ENCODE assay signal across 18 cellular contexts in the genomic region with DNA sequence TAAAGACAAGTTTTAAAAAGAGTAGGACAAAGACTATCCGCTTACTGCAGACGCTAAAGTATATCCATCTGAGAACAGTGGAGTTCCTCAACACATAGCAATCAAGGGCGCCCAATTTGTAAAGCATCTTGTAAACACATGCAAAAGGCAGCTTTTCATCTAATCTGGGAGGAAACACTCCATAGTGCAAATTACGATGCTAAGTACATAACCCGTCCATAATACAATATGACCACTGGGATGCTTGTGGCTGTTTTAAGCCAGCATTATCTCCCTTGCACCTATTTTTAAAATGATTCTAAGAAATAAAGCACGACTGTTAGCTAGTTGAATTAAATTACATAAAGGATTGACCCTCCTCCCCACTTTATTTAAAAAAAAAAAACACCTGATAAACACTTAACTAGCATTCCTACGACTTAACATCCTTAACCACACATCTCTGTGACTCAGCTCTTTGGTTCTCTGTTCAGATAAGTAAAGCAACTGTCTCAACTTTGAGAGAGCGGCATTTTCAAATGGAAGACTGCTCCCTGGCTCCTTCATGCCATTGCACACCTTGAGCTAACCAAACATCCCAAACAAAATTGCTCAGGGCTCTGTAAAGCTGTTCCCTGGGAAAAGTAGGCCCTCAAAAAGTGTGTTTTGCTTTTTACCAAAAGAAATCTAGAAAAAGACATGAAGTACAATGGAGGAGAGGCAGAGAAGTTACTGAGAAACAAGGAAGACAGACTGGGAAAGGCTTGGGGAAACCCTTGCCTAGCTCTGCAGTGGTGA. TPM values are rescaled to one million over a fixed set of nuclear protein-coding genes. Genes with fewer than 3 reads are reported as not detected.
DNase-seq lines count a peak whose midpoint lies in the region; ATAC-seq and TF ChIP-seq lines count a peak whose summit lies in the region.
"Had no signal": no experiment of that assay in that cellular context is flagged by ENCODE, and none has a peak within 500 bp of the region (broad histone marks: within the 10 kb centered on the region; RNA-seq: fewer than 3 reads in every experiment).

No MANE protein-coding gene starts in this region.

- H3K36me3 ChIP-seq in mesenchymal stem cell (ENCODE audit: control insufficient read depth in 1 of 2, insufficient read depth in 2 of 2, low read depth in 1 of 2, low read length in 2 of 2): no peaks in the 10 kb centered on the region
- H3K36me3 ChIP-seq: BLaER1 treated with 17β-estradiol and CSF1 and Interleukin-3, amounts not matched to agents 10 nM and 100 nM; uterus had no signal

- no peak overlapping the region for H3K4me3 ChIP-seq in cardiac fibroblast (replicated peaks in 1 of 2; ENCODE audit: low read depth in 2 of 2, low read length in 2 of 2)
- no peak overlapping the region for H3K4me3 ChIP-seq in mesenchymal stem cell (ENCODE audit: insufficient read depth in 1 of 2, low read depth in 1 of 2, low read length in 2 of 2)
- H3K4me3 ChIP-seq: BLaER1 treated with 17β-estradiol and CSF1 and Interleukin-3, amounts not matched to agents 10 nM and 100 nM; uterus had no signal

- no peak overlapping the region for H2BK12ac ChIP-seq in mesenchymal stem cell (ENCODE audit: low read length in 2 of 2)

- peaks cover 4% of the 10 kb centered on the region for H3K27me3 Mint-ChIP-seq in activated T-helper 2 cell treated with anti-CD3 and anti-CD28 coated beads, Interferon-gamma antibody, Interleukin-2, Interleukin-4, amounts not matched to agents 10 μg/mL and 5 μg/mL and 100 μg/mL, durations not matched to agents 14 hours and 24 hours and 36 hours (ENCODE audit: low read depth)
- H3K27me3 Mint-ChIP-seq: naive thymus-derived CD4-positive, alpha-beta T cell had no signal

- H3K36me3 Mint-ChIP-seq in activated T-helper 2 cell treated with anti-CD3 and anti-CD28 coated beads, Interferon-gamma antibody, Interleukin-2, Interleukin-4, amounts not matched to agents 10 μg/mL and 5 μg/mL and 100 μg/mL, durations not matched to agents 14 hours and 24 hours and 36 hours (ENCODE audit: low read depth): no peaks in the 10 kb centered on the region
- H3K36me3 Mint-ChIP-seq: stimulated activated effector memory CD8-positive, alpha-beta T cell treated with anti-CD3 and anti-CD28 coated beads, Interleukin-12 subunit alpha, Interleukin-12 subunit beta, amount 100 ng/mL, for 72 hours had no signal

- H3K9ac ChIP-seq in mesenchymal stem cell (ENCODE audit: low read length): no peak overlapping the region
- H3K9ac ChIP-seq: BLaER1 treated with 17β-estradiol and CSF1 and Interleukin-3, amounts not matched to agents 10 nM and 100 nM had no signal

- WGBS in mesenchymal stem cell: 53% methylated on average over 8 of the region's 8 CpGs

- no peaks in the 10 kb centered on the region for H3K4me1 Mint-ChIP-seq in activated T-helper 2 cell treated with anti-CD3 and anti-CD28 coated beads, Interferon-gamma antibody, Interleukin-2, Interleukin-4, amounts not matched to agents 10 μg/mL and 5 μg/mL and 100 μg/mL, durations not matched to agents 14 hours and 24 hours and 36 hours (ENCODE audit: low read depth)
- H3K4me1 Mint-ChIP-seq: stimulated activated effector memory CD8-positive, alpha-beta T cell treated with anti-CD3 and anti-CD28 coated beads, Interleukin-12 subunit alpha, Interleukin-12 subunit beta, amount 100 ng/mL, for 72 hours had no signal

- H3K4me2 ChIP-seq in mesenchymal stem cell (ENCODE audit: low read length, poor library complexity, severe bottlenecking): no peak overlapping the region
- H3K4me2 ChIP-seq: BLaER1 treated with 17β-estradiol and CSF1 and Interleukin-3, amounts not matched to agents 10 nM and 100 nM had no signal

- intact Hi-C loops in activated T-helper 2 cell treated with anti-CD3 and anti-CD28 coated beads, Interferon-gamma antibody, Interleukin-2, Interleukin-4, amounts not matched to agents 10 μg/mL and 5 μg/mL and 100 μg/mL, durations not matched to agents 14 hours and 24 hours and 36 hours (cut with micrococcal nuclease): no loop called here

- H3K4me3 Mint-ChIP-seq in activated T-helper 2 cell treated with anti-CD3 and anti-CD28 coated beads, Interferon-gamma antibody, Interleukin-2, Interleukin-4, amounts not matched to agents 10 μg/mL and 5 μg/mL and 100 μg/mL, durations not matched to agents 14 hours and 24 hours and 36 hours (ENCODE audit: low read depth): no peak overlapping the region
- H3K4me3 Mint-ChIP-seq: naive thymus-derived CD4-positive, alpha-beta T cell; stimulated activated effector memory CD8-positive, alpha-beta T cell treated with anti-CD3 and anti-CD28 coated beads, Interleukin-12 subunit alpha, Interleukin-12 subunit beta, amount 100 ng/mL, for 72 hours had no signal

- H3K79me1 ChIP-seq in mesenchymal stem cell (replicated peaks; ENCODE audit: low read length, poor library complexity, severe bottlenecking): no peaks in the 10 kb centered on the region

- no peak overlapping the region for H3K27ac Mint-ChIP-seq in activated T-helper 2 cell treated with anti-CD3 and anti-CD28 coated beads, Interferon-gamma antibody, Interleukin-2, Interleukin-4, amounts not matched to agents 10 μg/mL and 5 μg/mL and 100 μg/mL, durations not matched to agents 14 hours and 24 hours and 36 hours
- H3K27ac Mint-ChIP-seq: stimulated activated effector memory CD8-positive, alpha-beta T cell treated with anti-CD3 and anti-CD28 coated beads, Interleukin-12 subunit alpha, Interleukin-12 subunit beta, amount 100 ng/mL, for 72 hours had no signal

- H3K14ac ChIP-seq in mesenchymal stem cell (ENCODE audit: low read length in 2 of 2): no peak overlapping the region

- H3K9me3 Mint-ChIP-seq in activated T-helper 2 cell treated with anti-CD3 and anti-CD28 coated beads, Interferon-gamma antibody, Interleukin-2, Interleukin-4, amounts not matched to agents 10 μg/mL and 5 μg/mL and 100 μg/mL, durations not matched to agents 14 hours and 24 hours and 36 hours: no peaks in the 10 kb centered on the region
- H3K9me3 Mint-ChIP-seq: naive thymus-derived CD4-positive, alpha-beta T cell; stimulated activated effector memory CD8-positive, alpha-beta T cell treated with anti-CD3 and anti-CD28 coated beads, Interleukin-12 subunit alpha, Interleukin-12 subunit beta, amount 100 ng/mL, for 72 hours had no signal

- H3K4me1 ChIP-seq in mesenchymal stem cell (ENCODE audit: control insufficient read depth, insufficient read depth, low read depth, low read length): peaks cover 11% of the 10 kb centered on the region
- H3K4me1 ChIP-seq: BLaER1 treated with 17β-estradiol and CSF1 and Interleukin-3, amounts not matched to agents 10 nM and 100 nM; uterus had no signal

- H2AFZ ChIP-seq in mesenchymal stem cell (ENCODE audit: low read depth, low read length): no peak overlapping the region

- H4K91ac ChIP-seq in mesenchymal stem cell (ENCODE audit: low read length): no peak overlapping the region

- no peak overlapping the region for H3K23ac ChIP-seq in mesenchymal stem cell (ENCODE audit: low read length in 2 of 2)

- H2AK5ac ChIP-seq in mesenchymal stem cell (ENCODE audit: low read length, severe bottlenecking): no peak overlapping the region

- ATAC-seq in GM21576 (IDR thresholded peaks at IDR 0.05; ENCODE audit: unreplicated experiment): no peak
- ATAC-seq: naive thymus-derived CD4-positive, alpha-beta T cell; stimulated activated effector memory CD8-positive, alpha-beta T cell treated with anti-CD3 and anti-CD28 coated beads, Interleukin-12 subunit alpha, Interleukin-12 subunit beta, amount 100 ng/mL, for 72 hours had no signal

- H3K27ac ChIP-seq in mesenchymal stem cell (ENCODE audit: low read length, poor library complexity, severe bottlenecking): no peak overlapping the region
- H3K27ac ChIP-seq: BLaER1 treated with 17β-estradiol and CSF1 and Interleukin-3, amounts not matched to agents 10 nM and 100 nM; uterus had no signal

- H3K9me3 ChIP-seq in mesenchymal stem cell (ENCODE audit: control insufficient read depth, low read length): no peaks in the 10 kb centered on the region
- H3K9me3 ChIP-seq: BLaER1 treated with 17β-estradiol and CSF1 and Interleukin-3, amounts not matched to agents 10 nM and 100 nM; uterus had no signal

- H3K4ac ChIP-seq in mesenchymal stem cell (ENCODE audit: low read depth in 1 of 2, low read length in 2 of 2): no peak overlapping the region

- DNase-seq in Daoy (ENCODE audit: low read depth) (peak; percentile 82), LoVo (ENCODE audit: low spot score) (peak; percentile 69), cardiac fibroblast (ENCODE audit: low read depth in 2 of 2) (peak; percentile 53 to 71), mesenchymal stem cell (peak; percentile 67), NCI-H345 treated with DMSO at 0.1 percent for 48 hours (lab: John Stamatoyannopoulos, UW; ENCODE audit: unreplicated experiment) (no peak), SKM-1 (lab: John Stamatoyannopoulos, UW; ENCODE audit: unreplicated experiment) (no peak)
- DNase-seq in activated T-helper 2 cell treated with anti-CD3 and anti-CD28 coated beads, Interferon-gamma antibody, Interleukin-2, Interleukin-4, amounts not matched to agents 10 μg/mL and 5 μg/mL and 100 μg/mL, durations not matched to agents 14 hours and 24 hours and 36 hours (ENCODE audit: low spot score): no peak
- DNase-seq: activated CD4-positive, alpha-beta T cell treated with anti-CD3 and anti-CD28 coated beads for 48 hours; activated T-cell treated with anti-CD3 and anti-CD28 coated beads, Interleukin-2, amount 50 U/mL, for 48 hours; DND-41; MM.1S; naive thymus-derived CD4-positive, alpha-beta T cell; retina; stimulated activated CD4-positive, alpha-beta T cell treated with anti-CD3 and anti-CD28 coated beads, Interleukin-2, amount 100 ng/mL, for 48 hours; uterus had no signal

- no peak overlapping the region for H2BK15ac ChIP-seq in mesenchymal stem cell (ENCODE audit: low read depth, poor library complexity, severe bottlenecking)

- no peaks in the 10 kb centered on the region for H3K27me3 ChIP-seq in mesenchymal stem cell (ENCODE audit: control insufficient read depth in 1 of 2, insufficient read depth in 1 of 2, low read length in 2 of 2)
- H3K27me3 ChIP-seq: BLaER1 treated with 17β-estradiol and CSF1 and Interleukin-3, amounts not matched to agents 10 nM and 100 nM; uterus had no signal

- no peak overlapping the region for H4K8ac ChIP-seq in mesenchymal stem cell (ENCODE audit: low read length)

- no peak overlapping the region for H3K18ac ChIP-seq in mesenchymal stem cell (ENCODE audit: low read depth in 1 of 2, low read length in 2 of 2)

- H2BK5ac ChIP-seq in mesenchymal stem cell (ENCODE audit: low read depth, low read length, poor library complexity, severe bottlenecking): no peak overlapping the region

- H2BK120ac ChIP-seq in mesenchymal stem cell (ENCODE audit: low read depth, low read length): no peak overlapping the region

- no peak for TF ChIP-seq CTCF in cardiac fibroblast (IDR thresholded peaks at IDR 0.05; ENCODE audit: low read depth, low read length)

RNA-seq across cellular contexts. Expression of a gene that starts 14.2 kb away (rescaled TPM):
- 1.5 and 2.7 TPM in 2 replicates for total RNA-seq in Daoy (2014; rRNA removed; shearing (Covaris generic))
- polyA plus RNA-seq in mesenchymal stem cell (2013, experiment 1 of 2): 0.03 TPM
- polyA plus RNA-seq in mesenchymal stem cell (2013, experiment 2 of 2): 0.03 TPM
- 0.07 TPM in 1 of 2 replicates, not detected in the other for total RNA-seq in activated T-helper 2 cell treated with anti-CD3 and anti-CD28 coated beads, Interferon-gamma antibody, Interleukin-2, Interleukin-4, amounts not matched to agents 10 μg/mL and 5 μg/mL and 100 μg/mL, durations not matched to agents 14 hours and 24 hours and 36 hours

Comparison
In these comparisons a context has a peak if more than half of its experiments do, and no peak if none do; other contexts are left out.
1. DNase-seq: peak in Daoy (single experiment), LoVo (single experiment), cardiac fibroblast (2 of 2) and mesenchymal stem cell (single experiment); none in NCI-H345 treated with DMSO at 0.1 percent for 48 hours (single experiment), SKM-1 (single experiment) and activated T-helper 2 cell treated with anti-CD3 and anti-CD28 coated beads, Interferon-gamma antibody, Interleukin-2, Interleukin-4, amounts not matched to agents 10 μg/mL and 5 μg/mL and 100 μg/mL, durations not matched to agents 14 hours and 24 hours and 36 hours (single experiment).